Comparison of ENCODE assay signal across 9 cellular contexts in the genomic region with DNA sequence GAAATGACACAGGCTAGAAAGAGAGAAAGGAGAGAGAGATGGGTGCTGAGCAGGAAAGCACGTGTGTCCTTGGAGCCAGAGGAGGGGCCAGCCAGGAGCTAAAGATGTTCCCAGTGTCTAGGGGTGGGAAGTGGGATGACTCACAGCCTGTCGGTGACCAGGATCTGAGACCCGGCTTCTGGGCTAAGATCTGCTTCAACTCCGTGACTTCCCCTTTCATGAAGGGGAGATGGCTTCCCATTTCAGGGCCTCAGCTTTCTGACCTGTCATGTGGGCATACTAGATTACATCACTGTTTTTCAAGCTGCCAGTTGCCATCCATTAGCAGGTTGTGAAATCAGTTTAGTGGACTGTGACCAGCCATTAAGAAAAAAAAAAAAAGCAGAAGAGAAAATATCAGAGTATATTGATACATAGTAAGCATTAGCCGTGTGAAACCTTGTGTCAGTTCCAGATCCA. TPM values are rescaled to one million over a fixed set of nuclear protein-coding genes. Genes with fewer than 3 reads are reported as not detected.
DNase-seq lines count a peak whose midpoint lies in the region; ATAC-seq, FAIRE-seq and TF ChIP-seq lines count a peak whose summit lies in the region.
"Had no signal": no experiment of that assay in that cellular context is flagged by ENCODE, and none has a peak within 500 bp of the region (broad histone marks: within the 10 kb centered on the region; RNA-seq: fewer than 3 reads in every experiment).

No MANE protein-coding gene starts in this region.

- DNase-seq in ELF-1 (ENCODE audit: low read depth, low spot score) (peak; percentile 33), H4 (ENCODE audit: low spot score) (peak; percentile 65), NOMO-1 treated with dmso at 0.1 percent for 144 hours (lab: John Stamatoyannopoulos, UW; ENCODE audit: unreplicated experiment) (peak; percentile 94), Right ventricle myocardium inferior (ENCODE audit: missing footprints) (peak; percentile 77), urothelium cell line (ENCODE audit: low spot score) (peak; percentile 43), stomach (no peak), NCI-H82 treated with DMSO at 0.1 percent for 48 hours (lab: John Stamatoyannopoulos, UW; ENCODE audit: unreplicated experiment) (no peak)
- no peak for DNase-seq in activated CD4-positive, alpha-beta T cell treated with anti-CD3 and anti-CD28 coated beads for 1 hour

- no peaks in the 10 kb centered on the region for H3K36me3 ChIP-seq in stomach
- H3K36me3 ChIP-seq: uterus had no signal

- peak overlapping the region in 2 of 5 donors; percentile 47 to 68 for H3K27ac ChIP-seq in stomach
- H3K27ac ChIP-seq: uterus had no signal

- WGBS in stomach, 5 donors: 55 to 67% (median 60%) methylated on average over 5 of the region's 5 CpGs

- TF ChIP-seq CTCF in stomach (IDR thresholded peaks at IDR 0.05): no peak

- no peak for FAIRE-seq in urothelium cell line (lab: Jason Lieb, UNC)

- no peaks in the 10 kb centered on the region for H3K4me1 ChIP-seq in stomach
- H3K4me1 ChIP-seq: uterus had no signal

- intact Hi-C loops in Right ventricle myocardium inferior (cut with DNase I) (no loop called here), stomach (cut with DNase I; ENCODE audit: low total_unique reads) (no loop called here)

- no peak for TF ChIP-seq EP300 in stomach (IDR thresholded peaks at IDR 0.05)

- peaks cover 0 to 13% (median 0%) of the 10 kb centered on the region in 3 donors for H3K27me3 ChIP-seq in stomach
- H3K27me3 ChIP-seq: uterus had no signal

- H3K4me3 ChIP-seq in stomach: no peak overlapping the region
- H3K4me3 ChIP-seq: uterus had no signal

- no peak for TF ChIP-seq POLR2A in stomach (IDR thresholded peaks at IDR 0.05)

- H3K9me3 ChIP-seq in stomach: no peaks in the 10 kb centered on the region
- H3K9me3 ChIP-seq: uterus had no signal

- ATAC-seq in Right ventricle myocardium inferior: peak; percentile 84

RNA-seq across cellular contexts. Expression of gene TGM3, which starts 5.4 kb away (rescaled TPM):
- not detected in 2 replicates for total RNA-seq in H4 (2014; rRNA removed; shearing (Covaris generic))
- total RNA-seq in Right ventricle myocardium inferior (not detected), stomach (not detected)
- polyA plus RNA-seq in stomach: 100 to 1,000 TPM in 1 of 3 donors, 1 to 10 TPM in 1, under 1 TPM in 1; 0.62 to 173 (median 3.4) TPM

Comparison
In these comparisons a context has a peak if more than half of its experiments do, and no peak if none do; other contexts are left out.
1. DNase-seq: peak in ELF-1 (single experiment), H4 (single experiment), NOMO-1 treated with dmso at 0.1 percent for 144 hours (single experiment), Right ventricle myocardium inferior (single experiment) and urothelium cell line (single experiment); none in stomach (single experiment), activated CD4-positive, alpha-beta T cell treated with anti-CD3 and anti-CD28 coated beads for 1 hour (single experiment) and NCI-H82 treated with DMSO at 0.1 percent for 48 hours (single experiment).